ENCODE assay signal across 19 cellular contexts in the genomic region with DNA sequence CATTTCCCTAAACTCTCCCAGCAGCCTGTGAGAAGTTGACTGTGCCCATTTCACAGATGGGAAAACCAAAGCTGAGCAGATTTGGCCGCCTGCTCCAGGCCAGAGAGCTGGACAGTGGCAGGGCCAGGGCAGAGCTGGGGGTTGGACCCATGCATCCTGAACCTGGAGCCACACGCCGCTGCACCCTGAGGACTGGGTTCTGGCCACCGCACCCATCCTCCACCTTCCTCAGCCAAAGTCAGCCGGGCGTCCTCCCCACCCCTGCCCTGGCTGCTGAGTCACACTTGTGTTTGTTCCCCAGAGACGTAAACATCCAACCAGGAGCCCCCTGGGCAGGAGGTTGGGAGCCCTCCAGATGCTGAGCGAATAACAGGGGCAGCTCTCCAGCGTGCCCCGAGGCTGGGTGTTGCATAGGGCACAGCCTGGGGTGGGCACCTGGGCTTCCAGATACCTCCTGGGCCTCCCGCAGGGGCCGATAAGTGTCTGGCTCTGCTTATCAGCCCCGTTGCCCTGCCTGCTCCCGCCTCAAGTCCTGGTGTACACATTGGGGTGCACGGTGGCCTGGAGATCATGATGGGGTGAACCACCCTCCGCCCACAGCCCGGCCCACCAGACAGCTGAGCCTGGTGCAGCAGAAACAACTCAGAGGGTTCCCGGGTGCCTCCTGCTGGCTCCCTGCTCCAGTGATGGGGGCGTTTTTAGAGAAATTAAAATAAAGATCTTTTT. TPM values are rescaled to one million over a fixed set of nuclear protein-coding genes. Genes with fewer than 3 reads are reported as not detected.
DNase-seq lines count a peak whose midpoint lies in the region; ATAC-seq and TF ChIP-seq lines count a peak whose summit lies in the region.
"Had no signal": no experiment of that assay in that cellular context is flagged by ENCODE, and none has a peak within 500 bp of the region (broad histone marks: within the 10 kb centered on the region; RNA-seq: fewer than 3 reads in every experiment).

No MANE protein-coding gene starts in this region.

- no peak for ATAC-seq in Right ventricle myocardium inferior
- no peak for ATAC-seq in HG02973 (IDR thresholded peaks at IDR 0.05; ENCODE audit: unreplicated experiment)
- no peak for ATAC-seq in HG03196 (IDR thresholded peaks at IDR 0.05; ENCODE audit: unreplicated experiment)
- ATAC-seq: left colon, psoas muscle had no signal

- DNase-seq in Right ventricle myocardium inferior (ENCODE audit: missing footprints) (peak; percentile 55), left ventricle myocardium inferior (no peak), RPMI7951 (ENCODE audit: low read depth) (peak; percentile 68), fibroblast of peridontal ligament (ENCODE audit: extremely low read depth) (peak; percentile 26), DMS114 treated with DMSO at 0.1 percent for 48 hours (lab: John Stamatoyannopoulos, UW; ENCODE audit: unreplicated experiment) (no peak), superior temporal gyrus (ENCODE audit: extremely low spot score) (no peak)
- DNase-seq: 8988T; activated CD4-positive, alpha-beta T cell treated with anti-CD3 and anti-CD28 coated beads, Interleukin-2, amount 50 U/mL, for 4 hours; adrenal gland; Caco-2; colonic mucosa; hippocampal formation; left colon; NCI-H2107; NCI-H82; psoas muscle had no signal

- H3K9me3 ChIP-seq in left ventricle myocardium inferior (replicated peaks), result no peaks in the 10 kb centered on the region
- H3K9me3 ChIP-seq: adrenal gland, Caco-2, colonic mucosa, psoas muscle had no signal

- peaks cover 6% of the 10 kb centered on the region for H3K4me1 ChIP-seq in left ventricle myocardium inferior
- H3K4me1 ChIP-seq: Caco-2, colonic mucosa, psoas muscle had no signal

- H3K36me3 ChIP-seq in left ventricle myocardium inferior, result no peaks in the 10 kb centered on the region
- H3K36me3 ChIP-seq: adrenal gland, colonic mucosa had no signal

- H3K4me3 ChIP-seq in left ventricle myocardium inferior, result no peak overlapping the region
- H3K4me3 ChIP-seq: adrenal gland, colonic mucosa, psoas muscle had no signal

- no peak overlapping the region for H3K27ac ChIP-seq in left ventricle myocardium inferior (replicated peaks)
- H3K27ac ChIP-seq: adrenal gland, colonic mucosa, epithelial cell of prostate, psoas muscle had no signal

- no peaks in the 10 kb centered on the region for H3K27me3 ChIP-seq in left ventricle myocardium inferior (ENCODE audit: low read depth)
- H3K27me3 ChIP-seq: adrenal gland, colonic mucosa had no signal

- intact Hi-C loops in Right ventricle myocardium inferior (cut with DNase I), result no loop called here
- intact Hi-C loops in left ventricle myocardium inferior (cut with micrococcal nuclease), result no loop called here

- TF ChIP-seq CTCF in left ventricle myocardium inferior (IDR thresholded peaks at IDR 0.05; ENCODE audit: borderline replicate concordance), result no peak

RNA-seq across cellular contexts. Expression of a gene that starts 23.8 kb away (rescaled TPM):
- total RNA-seq in Right ventricle myocardium inferior (89.6 TPM), left ventricle myocardium inferior (75.5 TPM)
- total RNA-seq in RPMI7951 (2014; rRNA removed; shearing (Covaris generic)), result 9.9 and 10.3 TPM in 2 replicates

Comparison
In these comparisons a context has a peak if more than half of its experiments do, and no peak if none do; other contexts are left out.
1. DNase-seq: peak in Right ventricle myocardium inferior (single experiment), RPMI7951 (single experiment) and fibroblast of peridontal ligament (single experiment); none in left ventricle myocardium inferior (single experiment), DMS114 treated with DMSO at 0.1 percent for 48 hours (single experiment) and superior temporal gyrus (single experiment).